In the genomic region with DNA sequence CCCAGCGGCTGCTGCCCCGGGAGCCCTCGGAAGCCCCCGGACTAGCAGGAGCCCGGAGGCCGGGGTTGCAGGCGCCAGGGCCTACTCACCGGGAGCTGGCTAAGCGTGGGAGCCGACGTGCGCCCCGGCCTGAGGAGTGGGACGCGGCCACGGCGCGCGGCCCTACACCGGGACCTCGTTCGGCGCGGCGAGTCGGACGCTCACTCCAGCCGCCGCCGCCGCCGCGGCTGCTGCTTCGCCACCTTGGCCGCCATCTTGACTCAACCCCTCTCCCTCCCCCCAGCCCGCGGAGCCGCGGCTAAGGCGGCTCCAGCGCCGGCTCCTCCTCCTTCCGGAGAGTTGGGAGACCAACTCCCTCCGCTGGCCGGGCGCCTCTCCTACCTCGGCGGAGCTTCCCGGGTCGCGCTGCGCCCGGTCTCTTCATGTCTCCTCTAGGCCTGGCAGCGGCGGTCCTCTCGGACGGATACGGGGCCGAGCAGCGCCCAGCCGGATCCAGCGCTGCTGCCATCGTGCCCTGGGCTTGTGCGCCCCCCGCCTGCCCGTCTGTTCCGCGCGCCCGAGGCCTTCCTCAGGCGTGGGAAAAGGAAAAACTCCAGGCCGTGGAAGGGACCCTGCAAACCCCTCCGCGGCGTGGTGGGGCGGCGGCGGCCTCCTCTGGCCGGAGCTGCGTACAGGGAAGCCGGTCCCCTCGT, we compare ENCODE assay signal across 8 cellular contexts.
DNase-seq lines count a peak whose midpoint lies in the region; ATAC-seq and FAIRE-seq lines count a peak whose summit lies in the region.

A gene (minus strand): TSS at position 262 of the 692 bp plus-strand sequence. CDS start 20,965 bp downstream, outside the sequence.

- peak; percentile 83 for FAIRE-seq in GM19239 (lab: Jason Lieb, UNC)

- H3K4me2 ChIP-seq in BLaER1: peak within 1 kb of the TSS; percentile 87

- DNase-seq in GM19239 (ENCODE audit: insufficient read length, low spot score): peak; percentile 74
- peak; percentile 83 for DNase-seq in NCI-H510A treated with DMSO at 0.1 percent for 48 hours (lab: John Stamatoyannopoulos, UW)
- peak; percentile 87 for DNase-seq in activated CD4-positive, alpha-beta T cell treated with anti-CD3 and anti-CD28 coated beads for 4 hours
- peak; percentile 66 to 85 (median 78) for DNase-seq in stimulated activated CD4-positive, alpha-beta T cell treated with anti-CD3 and anti-CD28 coated beads, Interleukin-1b, Interleukin-23, amount 100 ng/mL, for 24 hours (ENCODE audit: low read depth in 4 of 4, low spot score in 1 of 4)

- peaks cover 46% of the 10 kb centered on the region for H3K4me1 ChIP-seq in BLaER1

- H3K4me3 ChIP-seq in BLaER1: peak within 1 kb of the TSS; percentile 100

- peak within 1 kb of the TSS; percentile 100 for H3K9ac ChIP-seq in BLaER1

- H3K9me3 ChIP-seq in BLaER1: no peaks in the 10 kb centered on the region

- ATAC-seq in HG03442 (IDR thresholded peaks at IDR 0.05; ENCODE audit: unreplicated experiment): peak; percentile 63

- peaks cover 48% of the 10 kb centered on the region for H4K20me1 ChIP-seq in BLaER1

- H3K27ac ChIP-seq in BLaER1: peak within 1 kb of the TSS; percentile 99
- peak within 1 kb of the TSS; percentile 91 for H3K27ac ChIP-seq in cingulate gyrus (ENCODE audit: low read depth, low read length)
- peak within 1 kb of the TSS; percentile 91 for H3K27ac ChIP-seq in layer of hippocampus (ENCODE audit: low read depth, low read length)

- H3K27me3 ChIP-seq in BLaER1: no peaks in the 10 kb centered on the region
- no peaks in the 10 kb centered on the region for H3K27me3 ChIP-seq in layer of hippocampus (ENCODE audit: control insufficient read depth, insufficient read depth, low read length)

- H3K36me3 ChIP-seq in BLaER1: peaks cover 9% of the 10 kb centered on the region

Comparison
In these comparisons a context has a peak if more than half of its experiments do, and no peak if none do; other contexts are left out.
1. Peak in every context shown above with its lines: DNase-seq, ATAC-seq, H3K4me3 ChIP-seq and H3K27ac ChIP-seq.